In genomic region chr1:89605692-89606091, GRCh38 we compare ENCODE assay signal across 12 cellular contexts. TPM values are rescaled to one million over a fixed set of nuclear protein-coding genes. Genes with fewer than 3 reads are reported as not detected.
DNase-seq lines count a peak whose midpoint lies in the region; FAIRE-seq and TF ChIP-seq lines count a peak whose summit lies in the region.
"Had no signal": no experiment of that assay in that cellular context is flagged by ENCODE, and none has a peak within 500 bp of the region (broad histone marks: within the 10 kb centered on the region; RNA-seq: fewer than 3 reads in every experiment).

No MANE protein-coding gene starts in this region.

- H4K20me1 ChIP-seq in PC-9 (ENCODE audit: insufficient read depth), result peaks cover 10% of the 10 kb centered on the region; the same call in 1 of the 2 replicates

- no peaks in the 10 kb centered on the region for H3K9me2 ChIP-seq in PC-9 (ENCODE audit: insufficient read depth)

- DNase-seq in T-helper 1 cell (no peak), PC-9 (peak; percentile 81 to 94), bronchial epithelial cell (ENCODE audit: low read depth) (peak; percentile 57), retinal pigment epithelial cell (ENCODE audit: low read depth) (peak; percentile 69), type B pancreatic cell (ENCODE audit: extremely low spot score, unreplicated experiment) (no peak), cerebellum (ENCODE audit: low spot score) (no peak), NCI-H1105 treated with DMSO at 0.1 percent for 48 hours (lab: John Stamatoyannopoulos, UW) (no peak)

- H3K27me3 ChIP-seq in PC-9 (ENCODE audit: insufficient read depth, low read depth) (no peaks in the 10 kb centered on the region), bronchial epithelial cell (ENCODE audit: control insufficient read depth, insufficient read depth, low read length) (no peaks in the 10 kb centered on the region)
- H3K27me3 ChIP-seq: right atrium auricular region had no signal

- H3K9me3 Mint-ChIP-seq in T-helper 1 cell treated with Interleukin-12 subunit alpha and Interleukin-12 subunit beta and Interleukin-4 antibody, amounts not matched to agents 30 μg/mL and 1 μg/mL, for 36 hours, result no peaks in the 10 kb centered on the region
- H3K9me3 Mint-ChIP-seq in type B pancreatic cell, result no peaks in the 10 kb centered on the region

- H3K9me3 ChIP-seq in PC-9 (ENCODE audit: insufficient read depth, low read depth), result no peaks in the 10 kb centered on the region
- H3K9me3 ChIP-seq: right atrium auricular region had no signal

- H2AFZ ChIP-seq in PC-9, result no peak overlapping the region

- BruUV-seq in PC-9 (replicated peaks; lab: Mats Ljungman, UMichigan), result no TSS peak

- TF ChIP-seq CTCF in PC-9 (conservative IDR thresholded peaks at IDR 0.05) (no peak), bronchial epithelial cell (IDR thresholded peaks at IDR 0.05; ENCODE audit: insufficient read depth, low read length, severe bottlenecking) (no peak), retinal pigment epithelial cell (conservative IDR thresholded peaks at IDR 0.05; ENCODE audit: low read depth, low read length) (no peak), type B pancreatic cell (conservative IDR thresholded peaks at IDR 0.05) (no peak)

- peak overlapping the region; percentile 97 for H3K27ac Mint-ChIP-seq in T-helper 1 cell treated with Interleukin-12 subunit alpha and Interleukin-12 subunit beta and Interleukin-4 antibody, amounts not matched to agents 30 μg/mL and 1 μg/mL, for 36 hours
- H3K27ac Mint-ChIP-seq in type B pancreatic cell, result no peak overlapping the region

- CTCF ChIA-PET in PC-9 (lab: Charles Lee), result no interaction called here

- H3K79me2 ChIP-seq in PC-9 (ENCODE audit: low read depth), result no peaks in the 10 kb centered on the region

- no peak for FAIRE-seq in bronchial epithelial cell (lab: Jason Lieb, UNC)
- FAIRE-seq: A204.1, GM12878 had no signal

- peaks cover 20% of the 10 kb centered on the region for H3K4me1 ChIP-seq in PC-9 (replicated peaks; ENCODE audit: insufficient read depth)

- peaks cover 15% of the 10 kb centered on the region for H3K36me3 Mint-ChIP-seq in T-helper 1 cell treated with Interleukin-12 subunit alpha and Interleukin-12 subunit beta and Interleukin-4 antibody, amounts not matched to agents 30 μg/mL and 1 μg/mL, for 36 hours (ENCODE audit: low read depth)
- H3K36me3 Mint-ChIP-seq in type B pancreatic cell, result no peaks in the 10 kb centered on the region

- H3K36me3 ChIP-seq in PC-9 (ENCODE audit: low read depth) (no peaks in the 10 kb centered on the region), bronchial epithelial cell (ENCODE audit: control insufficient read depth, insufficient read depth, low read length) (no peaks in the 10 kb centered on the region)
- H3K36me3 ChIP-seq: right atrium auricular region had no signal

- H3K4me3 ChIP-seq in PC-9, result no peak overlapping the region
- no peak overlapping the region for H3K4me3 ChIP-seq in bronchial epithelial cell (ENCODE audit: low read depth, low read length)
- H3K4me3 ChIP-seq in retinal pigment epithelial cell (ENCODE audit: low read length), result no peak overlapping the region
- H3K4me3 ChIP-seq: GM12878, right atrium auricular region had no signal

- peaks cover 81% of the 10 kb centered on the region for H3K4me1 Mint-ChIP-seq in T-helper 1 cell treated with Interleukin-12 subunit alpha and Interleukin-12 subunit beta and Interleukin-4 antibody, amounts not matched to agents 30 μg/mL and 1 μg/mL, for 36 hours (ENCODE audit: low read depth)
- peaks cover 7% of the 10 kb centered on the region for H3K4me1 Mint-ChIP-seq in type B pancreatic cell (ENCODE audit: unreplicated experiment)

- H3F3A ChIP-seq in PC-9 (ENCODE audit: insufficient read depth, low read depth), result peaks cover 28% of the 10 kb centered on the region; the same call in 1 of the 2 replicates

- intact Hi-C loops in PC-9 (cut with micrococcal nuclease; ENCODE audit: unreplicated experiment), result loop anchor here (5.0 to 10.0 kb wide), 2 partner anchors 78 to 389 kb away; partner anchors contain the start of gene ZNF326

- no peak overlapping the region for H3K27ac ChIP-seq in PC-9
- H3K27ac ChIP-seq: HL-60, right atrium auricular region had no signal

- peak overlapping the region; percentile 41 for H3K4me2 ChIP-seq in PC-9

- H3K27me3 Mint-ChIP-seq in T-helper 1 cell treated with Interleukin-12 subunit alpha and Interleukin-12 subunit beta and Interleukin-4 antibody, amounts not matched to agents 30 μg/mL and 1 μg/mL, for 36 hours (ENCODE audit: low read depth), result no peaks in the 10 kb centered on the region
- no peaks in the 10 kb centered on the region for H3K27me3 Mint-ChIP-seq in type B pancreatic cell

- H3K4me3 Mint-ChIP-seq in T-helper 1 cell treated with Interleukin-12 subunit alpha and Interleukin-12 subunit beta and Interleukin-4 antibody, amounts not matched to agents 30 μg/mL and 1 μg/mL, for 36 hours, result no peak overlapping the region
- no peak overlapping the region for H3K4me3 Mint-ChIP-seq in type B pancreatic cell

- POLR2A ChIA-PET in PC-9 (lab: Charles Lee; ENCODE audit: unreplicated experiment), result no interaction called here

RNA-seq across cellular contexts. Expression of gene LRRC8C, which starts 27.2 kb away (rescaled TPM):
- 2.0 and 2.2 TPM in 2 replicates for total RNA-seq in PC-9 (2021)
- 5.5 and 8.8 TPM in 2 replicates for total RNA-seq in bronchial epithelial cell
- total RNA-seq in type B pancreatic cell (ENCODE audit: low replicate concordance), result 1.00 and 5.2 TPM in 2 replicates
- total RNA-seq in cerebellum, result 5.5 TPM

Comparison
In these comparisons a context has a peak if more than half of its experiments do, and no peak if none do; other contexts are left out.
1. DNase-seq: peak in PC-9 (2 of 2), bronchial epithelial cell (single experiment) and retinal pigment epithelial cell (single experiment); none in T-helper 1 cell (0 of 5), type B pancreatic cell (single experiment), cerebellum (single experiment) and NCI-H1105 treated with DMSO at 0.1 percent for 48 hours (single experiment).